In the genomic region with DNA sequence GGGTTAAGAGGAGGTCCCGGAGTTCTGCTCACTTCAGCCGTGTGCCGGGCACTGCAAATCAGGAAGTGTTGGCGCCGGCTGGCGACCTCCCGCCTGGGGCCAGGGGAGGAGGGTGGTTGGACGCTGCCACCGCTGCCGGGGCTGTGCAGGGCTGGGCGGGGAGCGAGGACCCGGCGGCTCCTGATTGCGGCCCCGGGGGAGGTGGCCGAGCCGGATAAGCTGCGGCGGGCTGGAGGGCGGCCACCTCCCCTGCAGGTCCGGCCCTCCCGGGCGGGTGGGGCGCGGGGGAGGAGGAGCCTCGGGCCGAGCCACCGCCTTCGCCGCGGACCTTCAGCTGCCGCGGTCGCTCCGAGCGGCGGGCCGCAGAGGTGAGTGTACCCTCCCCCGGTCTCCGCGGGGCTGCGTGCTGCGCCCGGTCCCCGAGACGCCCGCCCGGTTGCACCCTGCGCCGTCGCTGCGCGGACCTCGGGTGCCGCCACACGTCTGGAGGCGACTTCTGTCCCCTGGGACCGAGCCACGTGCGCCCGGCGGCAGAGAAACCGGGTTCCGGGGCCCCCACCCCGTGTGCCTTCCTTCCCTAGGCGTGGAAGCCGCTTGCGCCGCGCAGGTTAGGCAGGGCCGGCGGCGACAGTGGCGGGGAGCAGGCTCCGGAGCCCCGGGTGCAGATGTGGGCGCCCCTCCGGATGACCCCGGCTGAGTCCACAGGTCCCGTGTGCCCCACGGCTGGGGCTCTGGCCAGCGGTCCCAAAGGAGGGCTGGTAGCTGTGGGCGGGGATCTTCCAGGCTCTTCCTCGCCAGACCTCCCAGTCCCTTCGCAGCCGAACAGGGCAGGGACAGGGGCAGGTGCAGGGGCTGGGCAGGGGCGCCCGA, we compare ENCODE assay signal across 1 cellular context.
TF ChIP-seq lines count a peak whose summit lies in the region.

A gene with protein sequence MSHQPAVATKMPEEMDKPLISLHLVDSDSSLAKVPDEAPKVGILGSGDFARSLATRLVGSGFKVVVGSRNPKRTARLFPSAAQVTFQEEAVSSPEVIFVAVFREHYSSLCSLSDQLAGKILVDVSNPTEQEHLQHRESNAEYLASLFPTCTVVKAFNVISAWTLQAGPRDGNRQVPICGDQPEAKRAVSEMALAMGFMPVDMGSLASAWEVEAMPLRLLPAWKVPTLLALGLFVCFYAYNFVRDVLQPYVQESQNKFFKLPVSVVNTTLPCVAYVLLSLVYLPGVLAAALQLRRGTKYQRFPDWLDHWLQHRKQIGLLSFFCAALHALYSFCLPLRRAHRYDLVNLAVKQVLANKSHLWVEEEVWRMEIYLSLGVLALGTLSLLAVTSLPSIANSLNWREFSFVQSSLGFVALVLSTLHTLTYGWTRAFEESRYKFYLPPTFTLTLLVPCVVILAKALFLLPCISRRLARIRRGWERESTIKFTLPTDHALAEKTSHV (plus strand): TSS at position 314 of the 870 bp plus-strand sequence. CDS start 7,179 bp downstream, outside the sequence.

TF ChIP-seq in HepG2, 621 proteins besides CTCF, POLR2A, EP300 and RAD21 (continued from another document and continues in another):
- TF ChIP-seq, protein P1, sequence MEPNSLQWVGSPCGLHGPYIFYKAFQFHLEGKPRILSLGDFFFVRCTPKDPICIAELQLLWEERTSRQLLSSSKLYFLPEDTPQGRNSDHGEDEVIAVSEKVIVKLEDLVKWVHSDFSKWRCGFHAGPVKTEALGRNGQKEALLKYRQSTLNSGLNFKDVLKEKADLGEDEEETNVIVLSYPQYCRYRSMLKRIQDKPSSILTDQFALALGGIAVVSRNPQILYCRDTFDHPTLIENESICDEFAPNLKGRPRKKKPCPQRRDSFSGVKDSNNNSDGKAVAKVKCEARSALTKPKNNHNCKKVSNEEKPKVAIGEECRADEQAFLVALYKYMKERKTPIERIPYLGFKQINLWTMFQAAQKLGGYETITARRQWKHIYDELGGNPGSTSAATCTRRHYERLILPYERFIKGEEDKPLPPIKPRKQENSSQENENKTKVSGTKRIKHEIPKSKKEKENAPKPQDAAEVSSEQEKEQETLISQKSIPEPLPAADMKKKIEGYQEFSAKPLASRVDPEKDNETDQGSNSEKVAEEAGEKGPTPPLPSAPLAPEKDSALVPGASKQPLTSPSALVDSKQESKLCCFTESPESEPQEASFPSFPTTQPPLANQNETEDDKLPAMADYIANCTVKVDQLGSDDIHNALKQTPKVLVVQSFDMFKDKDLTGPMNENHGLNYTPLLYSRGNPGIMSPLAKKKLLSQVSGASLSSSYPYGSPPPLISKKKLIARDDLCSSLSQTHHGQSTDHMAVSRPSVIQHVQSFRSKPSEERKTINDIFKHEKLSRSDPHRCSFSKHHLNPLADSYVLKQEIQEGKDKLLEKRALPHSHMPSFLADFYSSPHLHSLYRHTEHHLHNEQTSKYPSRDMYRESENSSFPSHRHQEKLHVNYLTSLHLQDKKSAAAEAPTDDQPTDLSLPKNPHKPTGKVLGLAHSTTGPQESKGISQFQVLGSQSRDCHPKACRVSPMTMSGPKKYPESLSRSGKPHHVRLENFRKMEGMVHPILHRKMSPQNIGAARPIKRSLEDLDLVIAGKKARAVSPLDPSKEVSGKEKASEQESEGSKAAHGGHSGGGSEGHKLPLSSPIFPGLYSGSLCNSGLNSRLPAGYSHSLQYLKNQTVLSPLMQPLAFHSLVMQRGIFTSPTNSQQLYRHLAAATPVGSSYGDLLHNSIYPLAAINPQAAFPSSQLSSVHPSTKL (CRISPR knock-in tag; IDR thresholded peaks at IDR 0.05): peak; percentile 16; the same call in 1 of the 2 replicates
- TF ChIP-seq KDM5A (IDR thresholded peaks at IDR 0.05; ENCODE audit: borderline replicate concordance, low read length) (no peak), NFATC3 (CRISPR knock-in tag; IDR thresholded peaks at IDR 0.05) (0 out of 2 replicates have a peak, but pooled peaks have one; percentile 56), RFX1 (IDR thresholded peaks at IDR 0.05) (no peak), MLLT10 (CRISPR knock-in tag; IDR thresholded peaks at IDR 0.05) (no peak), NR2F6 (IDR thresholded peaks at IDR 0.05) (peak; percentile 14; the same call in 1 of the 2 replicates), NR2F6 (CRISPR knock-in tag; IDR thresholded peaks at IDR 0.05) (no peak), ZNF83 (CRISPR knock-in tag; IDR thresholded peaks at IDR 0.05; ENCODE audit: borderline replicate concordance) (no peak), SP1 (IDR thresholded peaks at IDR 0.05) (no peak), SP1 (CRISPR knock-in tag; IDR thresholded peaks at IDR 0.05) (peak; percentile 48; the same call in 1 of the 2 replicates), ZBTB7B (CRISPR knock-in tag; IDR thresholded peaks at IDR 0.05) (0 out of 2 replicates have a peak, but pooled peaks have one; percentile 26), HDAC6 (IDR thresholded peaks at IDR 0.05; ENCODE audit: low read depth, low read length) (no peak), ZSCAN22 (CRISPR knock-in tag; IDR thresholded peaks at IDR 0.05) (peak; percentile 24; the same call in 1 of the 2 replicates), ZNF777 (CRISPR knock-in tag; IDR thresholded peaks at IDR 0.05) (peak; percentile 95)
- TF ChIP-seq, protein P2, sequence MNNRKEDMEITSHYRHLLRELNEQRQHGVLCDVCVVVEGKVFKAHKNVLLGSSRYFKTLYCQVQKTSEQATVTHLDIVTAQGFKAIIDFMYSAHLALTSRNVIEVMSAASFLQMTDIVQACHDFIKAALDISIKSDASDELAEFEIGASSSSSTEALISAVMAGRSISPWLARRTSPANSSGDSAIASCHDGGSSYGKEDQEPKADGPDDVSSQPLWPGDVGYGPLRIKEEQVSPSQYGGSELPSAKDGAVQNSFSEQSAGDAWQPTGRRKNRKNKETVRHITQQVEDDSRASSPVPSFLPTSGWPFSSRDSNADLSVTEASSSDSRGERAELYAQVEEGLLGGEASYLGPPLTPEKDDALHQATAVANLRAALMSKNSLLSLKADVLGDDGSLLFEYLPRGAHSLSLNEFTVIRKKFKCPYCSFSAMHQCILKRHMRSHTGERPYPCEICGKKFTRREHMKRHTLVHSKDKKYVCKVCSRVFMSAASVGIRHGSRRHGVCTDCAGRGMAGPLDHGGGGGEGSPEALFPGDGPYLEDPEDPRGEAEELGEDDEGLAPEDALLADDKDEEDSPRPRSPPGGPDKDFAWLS (CRISPR knock-in tag; IDR thresholded peaks at IDR 0.05; ENCODE audit: borderline replicate concordance): peak; percentile 84; the same call in 1 of the 2 replicates
- TF ChIP-seq, protein P3, sequence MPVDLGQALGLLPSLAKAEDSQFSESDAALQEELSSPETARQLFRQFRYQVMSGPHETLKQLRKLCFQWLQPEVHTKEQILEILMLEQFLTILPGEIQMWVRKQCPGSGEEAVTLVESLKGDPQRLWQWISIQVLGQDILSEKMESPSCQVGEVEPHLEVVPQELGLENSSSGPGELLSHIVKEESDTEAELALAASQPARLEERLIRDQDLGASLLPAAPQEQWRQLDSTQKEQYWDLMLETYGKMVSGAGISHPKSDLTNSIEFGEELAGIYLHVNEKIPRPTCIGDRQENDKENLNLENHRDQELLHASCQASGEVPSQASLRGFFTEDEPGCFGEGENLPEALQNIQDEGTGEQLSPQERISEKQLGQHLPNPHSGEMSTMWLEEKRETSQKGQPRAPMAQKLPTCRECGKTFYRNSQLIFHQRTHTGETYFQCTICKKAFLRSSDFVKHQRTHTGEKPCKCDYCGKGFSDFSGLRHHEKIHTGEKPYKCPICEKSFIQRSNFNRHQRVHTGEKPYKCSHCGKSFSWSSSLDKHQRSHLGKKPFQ (CRISPR knock-in tag; IDR thresholded peaks at IDR 0.05; ENCODE audit: insufficient replicate concordance): peak; percentile 55
- TF ChIP-seq, protein P4, sequence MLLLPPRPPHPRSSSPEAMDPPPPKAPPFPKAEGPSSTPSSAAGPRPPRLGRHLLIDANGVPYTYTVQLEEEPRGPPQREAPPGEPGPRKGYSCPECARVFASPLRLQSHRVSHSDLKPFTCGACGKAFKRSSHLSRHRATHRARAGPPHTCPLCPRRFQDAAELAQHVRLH (CRISPR knock-in tag; IDR thresholded peaks at IDR 0.05; ENCODE audit: borderline replicate concordance, low read depth): peak; percentile 18; the same call in 1 of the 2 replicates
- TF ChIP-seq, protein P5, sequence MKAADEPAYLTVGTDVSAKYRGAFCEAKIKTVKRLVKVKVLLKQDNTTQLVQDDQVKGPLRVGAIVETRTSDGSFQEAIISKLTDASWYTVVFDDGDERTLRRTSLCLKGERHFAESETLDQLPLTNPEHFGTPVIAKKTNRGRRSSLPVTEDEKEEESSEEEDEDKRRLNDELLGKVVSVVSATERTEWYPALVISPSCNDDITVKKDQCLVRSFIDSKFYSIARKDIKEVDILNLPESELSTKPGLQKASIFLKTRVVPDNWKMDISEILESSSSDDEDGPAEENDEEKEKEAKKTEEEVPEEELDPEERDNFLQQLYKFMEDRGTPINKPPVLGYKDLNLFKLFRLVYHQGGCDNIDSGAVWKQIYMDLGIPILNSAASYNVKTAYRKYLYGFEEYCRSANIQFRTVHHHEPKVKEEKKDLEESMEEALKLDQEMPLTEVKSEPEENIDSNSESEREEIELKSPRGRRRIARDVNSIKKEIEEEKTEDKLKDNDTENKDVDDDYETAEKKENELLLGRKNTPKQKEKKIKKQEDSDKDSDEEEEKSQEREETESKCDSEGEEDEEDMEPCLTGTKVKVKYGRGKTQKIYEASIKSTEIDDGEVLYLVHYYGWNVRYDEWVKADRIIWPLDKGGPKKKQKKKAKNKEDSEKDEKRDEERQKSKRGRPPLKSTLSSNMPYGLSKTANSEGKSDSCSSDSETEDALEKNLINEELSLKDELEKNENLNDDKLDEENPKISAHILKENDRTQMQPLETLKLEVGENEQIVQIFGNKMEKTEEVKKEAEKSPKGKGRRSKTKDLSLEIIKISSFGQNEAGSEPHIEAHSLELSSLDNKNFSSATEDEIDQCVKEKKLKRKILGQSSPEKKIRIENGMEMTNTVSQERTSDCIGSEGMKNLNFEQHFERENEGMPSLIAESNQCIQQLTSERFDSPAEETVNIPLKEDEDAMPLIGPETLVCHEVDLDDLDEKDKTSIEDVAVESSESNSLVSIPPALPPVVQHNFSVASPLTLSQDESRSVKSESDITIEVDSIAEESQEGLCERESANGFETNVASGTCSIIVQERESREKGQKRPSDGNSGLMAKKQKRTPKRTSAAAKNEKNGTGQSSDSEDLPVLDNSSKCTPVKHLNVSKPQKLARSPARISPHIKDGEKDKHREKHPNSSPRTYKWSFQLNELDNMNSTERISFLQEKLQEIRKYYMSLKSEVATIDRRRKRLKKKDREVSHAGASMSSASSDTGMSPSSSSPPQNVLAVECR (CRISPR knock-in tag; IDR thresholded peaks at IDR 0.05; ENCODE audit: borderline replicate concordance): peak; percentile 87
- TF ChIP-seq, protein P6, sequence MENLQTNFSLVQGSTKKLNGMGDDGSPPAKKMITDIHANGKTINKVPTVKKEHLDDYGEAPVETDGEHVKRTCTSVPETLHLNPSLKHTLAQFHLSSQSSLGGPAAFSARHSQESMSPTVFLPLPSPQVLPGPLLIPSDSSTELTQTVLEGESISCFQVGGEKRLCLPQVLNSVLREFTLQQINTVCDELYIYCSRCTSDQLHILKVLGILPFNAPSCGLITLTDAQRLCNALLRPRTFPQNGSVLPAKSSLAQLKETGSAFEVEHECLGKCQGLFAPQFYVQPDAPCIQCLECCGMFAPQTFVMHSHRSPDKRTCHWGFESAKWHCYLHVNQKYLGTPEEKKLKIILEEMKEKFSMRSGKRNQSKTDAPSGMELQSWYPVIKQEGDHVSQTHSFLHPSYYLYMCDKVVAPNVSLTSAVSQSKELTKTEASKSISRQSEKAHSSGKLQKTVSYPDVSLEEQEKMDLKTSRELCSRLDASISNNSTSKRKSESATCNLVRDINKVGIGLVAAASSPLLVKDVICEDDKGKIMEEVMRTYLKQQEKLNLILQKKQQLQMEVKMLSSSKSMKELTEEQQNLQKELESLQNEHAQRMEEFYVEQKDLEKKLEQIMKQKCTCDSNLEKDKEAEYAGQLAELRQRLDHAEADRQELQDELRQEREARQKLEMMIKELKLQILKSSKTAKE (CRISPR knock-in tag; IDR thresholded peaks at IDR 0.05; ENCODE audit: borderline replicate concordance): no peak
- TF ChIP-seq, protein P7, sequence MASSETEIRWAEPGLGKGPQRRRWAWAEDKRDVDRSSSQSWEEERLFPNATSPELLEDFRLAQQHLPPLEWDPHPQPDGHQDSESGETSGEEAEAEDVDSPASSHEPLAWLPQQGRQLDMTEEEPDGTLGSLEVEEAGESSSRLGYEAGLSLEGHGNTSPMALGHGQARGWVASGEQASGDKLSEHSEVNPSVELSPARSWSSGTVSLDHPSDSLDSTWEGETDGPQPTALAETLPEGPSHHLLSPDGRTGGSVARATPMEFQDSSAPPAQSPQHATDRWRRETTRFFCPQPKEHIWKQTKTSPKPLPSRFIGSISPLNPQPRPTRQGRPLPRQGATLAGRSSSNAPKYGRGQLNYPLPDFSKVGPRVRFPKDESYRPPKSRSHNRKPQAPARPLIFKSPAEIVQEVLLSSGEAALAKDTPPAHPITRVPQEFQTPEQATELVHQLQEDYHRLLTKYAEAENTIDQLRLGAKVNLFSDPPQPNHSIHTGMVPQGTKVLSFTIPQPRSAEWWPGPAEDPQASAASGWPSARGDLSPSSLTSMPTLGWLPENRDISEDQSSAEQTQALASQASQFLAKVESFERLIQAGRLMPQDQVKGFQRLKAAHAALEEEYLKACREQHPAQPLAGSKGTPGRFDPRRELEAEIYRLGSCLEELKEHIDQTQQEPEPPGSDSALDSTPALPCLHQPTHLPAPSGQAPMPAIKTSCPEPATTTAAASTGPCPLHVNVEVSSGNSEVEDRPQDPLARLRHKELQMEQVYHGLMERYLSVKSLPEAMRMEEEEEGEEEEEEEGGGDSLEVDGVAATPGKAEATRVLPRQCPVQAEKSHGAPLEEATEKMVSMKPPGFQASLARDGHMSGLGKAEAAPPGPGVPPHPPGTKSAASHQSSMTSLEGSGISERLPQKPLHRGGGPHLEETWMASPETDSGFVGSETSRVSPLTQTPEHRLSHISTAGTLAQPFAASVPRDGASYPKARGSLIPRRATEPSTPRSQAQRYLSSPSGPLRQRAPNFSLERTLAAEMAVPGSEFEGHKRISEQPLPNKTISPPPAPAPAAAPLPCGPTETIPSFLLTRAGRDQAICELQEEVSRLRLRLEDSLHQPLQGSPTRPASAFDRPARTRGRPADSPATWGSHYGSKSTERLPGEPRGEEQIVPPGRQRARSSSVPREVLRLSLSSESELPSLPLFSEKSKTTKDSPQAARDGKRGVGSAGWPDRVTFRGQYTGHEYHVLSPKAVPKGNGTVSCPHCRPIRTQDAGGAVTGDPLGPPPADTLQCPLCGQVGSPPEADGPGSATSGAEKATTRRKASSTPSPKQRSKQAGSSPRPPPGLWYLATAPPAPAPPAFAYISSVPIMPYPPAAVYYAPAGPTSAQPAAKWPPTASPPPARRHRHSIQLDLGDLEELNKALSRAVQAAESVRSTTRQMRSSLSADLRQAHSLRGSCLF (CRISPR knock-in tag; IDR thresholded peaks at IDR 0.05; ENCODE audit: borderline replicate concordance): no peak
- TF ChIP-seq, protein P8, sequence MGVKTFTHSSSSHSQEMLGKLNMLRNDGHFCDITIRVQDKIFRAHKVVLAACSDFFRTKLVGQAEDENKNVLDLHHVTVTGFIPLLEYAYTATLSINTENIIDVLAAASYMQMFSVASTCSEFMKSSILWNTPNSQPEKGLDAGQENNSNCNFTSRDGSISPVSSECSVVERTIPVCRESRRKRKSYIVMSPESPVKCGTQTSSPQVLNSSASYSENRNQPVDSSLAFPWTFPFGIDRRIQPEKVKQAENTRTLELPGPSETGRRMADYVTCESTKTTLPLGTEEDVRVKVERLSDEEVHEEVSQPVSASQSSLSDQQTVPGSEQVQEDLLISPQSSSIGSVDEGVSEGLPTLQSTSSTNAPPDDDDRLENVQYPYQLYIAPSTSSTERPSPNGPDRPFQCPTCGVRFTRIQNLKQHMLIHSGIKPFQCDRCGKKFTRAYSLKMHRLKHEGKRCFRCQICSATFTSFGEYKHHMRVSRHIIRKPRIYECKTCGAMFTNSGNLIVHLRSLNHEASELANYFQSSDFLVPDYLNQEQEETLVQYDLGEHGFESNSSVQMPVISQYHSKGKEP (CRISPR knock-in tag; IDR thresholded peaks at IDR 0.05): no peak
